Comparison of ENCODE assay signal across 1 cellular context in genomic region chr5:18789216-18789615, GRCh38.
TF ChIP-seq lines count a peak whose summit lies in the region.

No MANE protein-coding gene starts in this region.

TF ChIP-seq in GM12878, 131 proteins besides CTCF, POLR2A, EP300 and RAD21:
- TF ChIP-seq IKZF2 (IDR thresholded peaks at IDR 0.05) (no peak), ZZZ3 (IDR thresholded peaks at IDR 0.05; ENCODE audit: control insufficient read depth, insufficient read length, low read depth) (no peak), EZH2 (IDR thresholded peaks at IDR 0.05; ENCODE audit: borderline replicate concordance, control insufficient read depth, low read depth, low read length) (no peak), BMI1 (IDR thresholded peaks at IDR 0.05; ENCODE audit: borderline replicate concordance) (no peak), JUND (IDR thresholded peaks at IDR 0.05; ENCODE audit: low read depth, low read length) (no peak), CUX1 (IDR thresholded peaks at IDR 0.05; ENCODE audit: insufficient replicate concordance, low read depth, low read length) (no peak)
